ENCODE assay signal across 27 cellular contexts in genomic region chr7:10577866-10578374, GRCh38.
"Had no signal": no experiment of that assay in that cellular context is flagged by ENCODE, and none has a peak within 500 bp of the region (broad histone marks: within the 10 kb centered on the region; RNA-seq: fewer than 3 reads in every experiment).

No MANE protein-coding gene starts in this region.

- H3K9ac ChIP-seq: neural progenitor cell, parathyroid adenoma had no signal

- H3K4me2 ChIP-seq: neural progenitor cell had no signal

- ATAC-seq: naive thymus-derived CD4-positive, alpha-beta T cell; natural killer cell; right cardiac atrium; right lobe of liver; stimulated activated memory B cell treated with anti-CD40 and anti-IgM and Interleukin-4, amounts not matched to agents 10 μg/mL and 1 μg/mL and 100 μg/mL, for 72 hours; stimulated activated naive CD8-positive, alpha-beta T cell treated with anti-CD3 and anti-CD28 coated beads, Interleukin-15, amount 100 ng/mL, for 72 hours; stimulated activated naive CD8-positive, alpha-beta T cell treated with anti-CD3 and anti-CD28 coated beads, Interleukin-15, Interleukin-2, amounts not matched to agents 100 U/mL and 50 U/mL, for 24 hours; upper lobe of right lung had no signal

- H3K36me3 ChIP-seq: neural progenitor cell, ovary, right lobe of liver, sigmoid colon, suprapubic skin, tibial artery, transverse colon, upper lobe of right lung, uterus had no signal

- H3K79me2 ChIP-seq: parathyroid adenoma had no signal

- H2AFZ ChIP-seq: neural progenitor cell, parathyroid adenoma had no signal

- H3K9me3 ChIP-seq: ovary, right lobe of liver, sigmoid colon, suprapubic skin, testis, tibial artery, transverse colon, upper lobe of right lung, uterus had no signal

- H3K4me1 ChIP-seq: parathyroid adenoma, right lobe of liver, sigmoid colon, suprapubic skin, testis, tibial artery, transverse colon, upper lobe of right lung, uterus had no signal

- H3K27me3 ChIP-seq: neural progenitor cell, ovary, right lobe of liver, sigmoid colon, suprapubic skin, testis, tibial artery, transverse colon, upper lobe of right lung, uterus had no signal

- H3K4me3 ChIP-seq: neural progenitor cell, ovary, right lobe of liver, sigmoid colon, suprapubic skin, testis, tibial artery, transverse colon, upper lobe of right lung, uterus had no signal

- H3K27ac ChIP-seq: neural progenitor cell, ovary, parathyroid adenoma, right lobe of liver, sigmoid colon, suprapubic skin, testis, tibial artery, transverse colon, upper lobe of right lung, uterus had no signal

- DNase-seq: naive thymus-derived CD4-positive, alpha-beta T cell; natural killer cell; occipital lobe; ovary; posterior cingulate gyrus; retina; right cardiac atrium; right lobe of liver; sigmoid colon; small intestine; stimulated activated CD4-positive, alpha-beta T cell treated with anti-CD3 and anti-CD28 coated beads, Interleukin-15, amount 100 ng/mL, for 24 hours; stimulated activated CD4-positive, alpha-beta T cell treated with anti-CD3 and anti-CD28 coated beads, Interleukin-4, amount 100 ng/mL, for 1 hour; stimulated activated CD4-positive, alpha-beta T cell treated with anti-CD3 and anti-CD28 coated beads, Interleukin-4, amount 100 ng/mL, for 4 hours; stimulated activated CD8-positive, alpha-beta memory T cell treated with anti-CD3 and anti-CD28 coated beads, Interleukin-4, amount 100 ng/mL, for 48 hours; stimulated activated naive CD4-positive, alpha-beta T cell; stimulated activated naive CD8-positive, alpha-beta T cell treated with anti-CD3 and anti-CD28 coated beads, Interleukin-15, amount 100 ng/mL, for 72 hours; stimulated activated naive CD8-positive, alpha-beta T cell treated with anti-CD3 and anti-CD28 coated beads, Interleukin-15, Interleukin-2, amounts not matched to agents 100 U/mL and 50 U/mL, for 24 hours; substantia nigra; testis; tibial artery; transverse colon; upper lobe of right lung; uterus had no signal
